32 cellular contexts compared by ENCODE assay signal in genomic region chr15:53791616-53792015, GRCh38. TPM values are rescaled to one million over a fixed set of nuclear protein-coding genes. Genes with fewer than 3 reads are reported as not detected.
"Had no signal": no experiment of that assay in that cellular context is flagged by ENCODE, and none has a peak within 500 bp of the region (broad histone marks: within the 10 kb centered on the region; RNA-seq: fewer than 3 reads in every experiment).

No MANE protein-coding gene starts in this region.

- DNase-seq: activated CD4-positive, alpha-beta T cell treated with anti-CD3 and anti-CD28 coated beads for 1 hour; activated CD4-positive, alpha-beta T cell treated with anti-CD3 and anti-CD28 coated beads, Interleukin-2, amount 50 U/mL, for 1 hour; activated CD8-positive, alpha-beta memory T cell treated with anti-CD3 and anti-CD28 coated beads, Interleukin-2, amount 10 ng/mL, durations not matched to agents 7 days and 5 days; activated CD8-positive, alpha-beta T cell treated with anti-CD3 and anti-CD28 coated beads for 36 hours; activated naive CD8-positive, alpha-beta T cell treated with anti-CD3 and anti-CD28 coated beads, Interleukin-2, amount 50 U/mL, for 24 hours; activated T-cell treated with anti-CD3 and anti-CD28 coated beads, Interleukin-2, amount 50 U/mL, for 48 hours; amygdala; caudate nucleus; foreskin fibroblast; heart left ventricle; hypothalamus; immature natural killer cell; kidney; left ventricle myocardium inferior; naive thymus-derived CD4-positive, alpha-beta T cell; nucleus accumbens; stimulated activated CD4-positive, alpha-beta T cell treated with anti-CD3 and anti-CD28 coated beads, Interleukin-15, amount 100 ng/mL, for 24 hours; stimulated activated CD4-positive, alpha-beta T cell treated with anti-CD3 and anti-CD28 coated beads, Interleukin-2, amount 100 ng/mL, for 24 hours; stimulated activated naive CD4-positive, alpha-beta T cell; T-helper 9 cell had no signal

- H3K27ac ChIP-seq: heart left ventricle, left ventricle myocardium inferior, pancreas, prostate gland, right atrium auricular region, suprapubic skin, tibial nerve had no signal

- H3K36me3 ChIP-seq: heart left ventricle, left ventricle myocardium inferior, pancreas, prostate gland, right atrium auricular region, suprapubic skin, tibial nerve had no signal

- H3K4me1 ChIP-seq: heart left ventricle, left ventricle myocardium inferior, prostate gland, right atrium auricular region, suprapubic skin, tibial nerve had no signal

- H3K27ac Mint-ChIP-seq: activated CD8-positive, alpha-beta memory T cell treated with anti-CD3 and anti-CD28 coated beads, Interleukin-2, amount 10 ng/mL, durations not matched to agents 7 days and 5 days; activated CD8-positive, alpha-beta T cell treated with anti-CD3 and anti-CD28 coated beads for 36 hours; activated naive CD4-positive, alpha-beta T cell treated with anti-CD3 and anti-CD28 coated beads, Interleukin-2, amount 50 U/mL, for 24 hours; activated naive CD8-positive, alpha-beta T cell treated with anti-CD3 and anti-CD28 coated beads, Interleukin-2, amount 50 U/mL, for 24 hours; activated T-helper 2 cell treated with anti-CD3 and anti-CD28 coated beads, Interferon-gamma antibody, Interleukin-2, Interleukin-4, amounts not matched to agents 10 μg/mL and 5 μg/mL and 100 μg/mL, durations not matched to agents 14 hours and 24 hours and 36 hours; immature natural killer cell; naive thymus-derived CD4-positive, alpha-beta T cell; T-helper 1 cell treated with Interleukin-12 subunit alpha and Interleukin-12 subunit beta and Interleukin-4 antibody, amounts not matched to agents 30 μg/mL and 1 μg/mL, for 36 hours had no signal

- H3K4me3 ChIP-seq: heart left ventricle, left ventricle myocardium inferior, lung, pancreas, prostate gland, right atrium auricular region, suprapubic skin, tibial nerve had no signal

- H3K4me3 Mint-ChIP-seq: activated CD8-positive, alpha-beta memory T cell treated with anti-CD3 and anti-CD28 coated beads, Interleukin-2, amount 10 ng/mL, durations not matched to agents 7 days and 5 days; activated CD8-positive, alpha-beta T cell treated with anti-CD3 and anti-CD28 coated beads for 36 hours; activated naive CD4-positive, alpha-beta T cell treated with anti-CD3 and anti-CD28 coated beads, Interleukin-2, amount 50 U/mL, for 24 hours; activated naive CD8-positive, alpha-beta T cell treated with anti-CD3 and anti-CD28 coated beads, Interleukin-2, amount 50 U/mL, for 24 hours; immature natural killer cell; naive thymus-derived CD4-positive, alpha-beta T cell; neural crest cell; T-helper 1 cell treated with Interleukin-12 subunit alpha and Interleukin-12 subunit beta and Interleukin-4 antibody, amounts not matched to agents 30 μg/mL and 1 μg/mL, for 36 hours had no signal

- H3K9me3 Mint-ChIP-seq: activated CD8-positive, alpha-beta T cell treated with anti-CD3 and anti-CD28 coated beads for 36 hours; activated naive CD8-positive, alpha-beta T cell treated with anti-CD3 and anti-CD28 coated beads, Interleukin-2, amount 50 U/mL, for 24 hours; activated T-helper 2 cell treated with anti-CD3 and anti-CD28 coated beads, Interferon-gamma antibody, Interleukin-2, Interleukin-4, amounts not matched to agents 10 μg/mL and 5 μg/mL and 100 μg/mL, durations not matched to agents 14 hours and 24 hours and 36 hours; neural crest cell; T-helper 1 cell treated with Interleukin-12 subunit alpha and Interleukin-12 subunit beta and Interleukin-4 antibody, amounts not matched to agents 30 μg/mL and 1 μg/mL, for 36 hours had no signal

- H3K27me3 ChIP-seq: pancreas, right atrium auricular region, suprapubic skin, tibial nerve had no signal

- H3K36me3 Mint-ChIP-seq: activated CD8-positive, alpha-beta memory T cell treated with anti-CD3 and anti-CD28 coated beads, Interleukin-2, amount 10 ng/mL, durations not matched to agents 7 days and 5 days; activated naive CD4-positive, alpha-beta T cell treated with anti-CD3 and anti-CD28 coated beads, Interleukin-2, amount 50 U/mL, for 24 hours; naive thymus-derived CD4-positive, alpha-beta T cell had no signal

- H3K27me3 Mint-ChIP-seq: activated CD8-positive, alpha-beta memory T cell treated with anti-CD3 and anti-CD28 coated beads, Interleukin-2, amount 10 ng/mL, durations not matched to agents 7 days and 5 days had no signal

- H3K4me1 Mint-ChIP-seq: activated CD8-positive, alpha-beta memory T cell treated with anti-CD3 and anti-CD28 coated beads, Interleukin-2, amount 10 ng/mL, durations not matched to agents 7 days and 5 days; activated naive CD4-positive, alpha-beta T cell treated with anti-CD3 and anti-CD28 coated beads, Interleukin-2, amount 50 U/mL, for 24 hours; activated naive CD8-positive, alpha-beta T cell treated with anti-CD3 and anti-CD28 coated beads, Interleukin-2, amount 50 U/mL, for 24 hours; immature natural killer cell; naive thymus-derived CD4-positive, alpha-beta T cell; neural crest cell had no signal

- H3K9me3 ChIP-seq: heart left ventricle, left ventricle myocardium inferior, pancreas, prostate gland, right atrium auricular region, suprapubic skin, tibial nerve had no signal

RNA-seq across cellular contexts. Expression of gene WDR72, which starts 32.2 kb away (rescaled TPM):
- total RNA-seq: activated CD8-positive, alpha-beta memory T cell treated with anti-CD3 and anti-CD28 coated beads, Interleukin-2, amount 10 ng/mL, durations not matched to agents 7 days and 5 days; activated CD8-positive, alpha-beta T cell treated with anti-CD3 and anti-CD28 coated beads for 36 hours; activated T-helper 2 cell treated with anti-CD3 and anti-CD28 coated beads, Interferon-gamma antibody, Interleukin-2, Interleukin-4, amounts not matched to agents 10 μg/mL and 5 μg/mL and 100 μg/mL, durations not matched to agents 14 hours and 24 hours and 36 hours; endothelial cell of umbilical vein; left ventricle myocardium inferior; mesenteric fat pad; naive thymus-derived CD4-positive, alpha-beta T cell; tibial nerve had no signal
- polyA plus RNA-seq: endothelial cell of umbilical vein; naive thymus-derived CD4-positive, alpha-beta T cell had no signal
